Comparison of ENCODE assay signal across 8 cellular contexts in genomic region chr17:7308625-7309433, GRCh38. TPM values are rescaled to one million over a fixed set of nuclear protein-coding genes. Genes with fewer than 3 reads are reported as not detected.
DNase-seq lines count a peak whose midpoint lies in the region; ATAC-seq, FAIRE-seq and TF ChIP-seq lines count a peak whose summit lies in the region.

No MANE protein-coding gene starts in this region.

- no peaks in the 10 kb centered on the region for H3K9me3 ChIP-seq in keratinocyte (ENCODE audit: control insufficient read depth, low read depth, low read length)

- peak; percentile 41 for FAIRE-seq in keratinocyte (lab: Jason Lieb, UNC)

- no peak for ATAC-seq in GM21381 (IDR thresholded peaks at IDR 0.05; ENCODE audit: unreplicated experiment)

- H3K79me2 ChIP-seq in keratinocyte (ENCODE audit: control insufficient read depth, insufficient read depth, low read length): peaks cover 56% of the 10 kb centered on the region

- peaks cover 5% of the 10 kb centered on the region for H3K9me1 ChIP-seq in keratinocyte (ENCODE audit: control insufficient read depth, extremely low read depth, insufficient read depth, low read length)

- CTCF ChIA-PET in AG04449 (lab: Yijun Ruan, JAX): interaction anchor here (1.2 to 1.8 kb wide), 4 partner anchors 12 to 252 kb away, joined by 4 to 6 read pairs (median 4); no protein-coding TSS in a partner anchor

- dilution Hi-C loops in keratinocyte (cut with MboI; ENCODE audit: extremely low pct_ligation_motif_present, low sequenced_read_pairs): no loop called here

- H4K20me1 ChIP-seq in keratinocyte (ENCODE audit: control insufficient read depth, extremely low read depth, insufficient read depth, low read length): peaks cover 47% of the 10 kb centered on the region

- peaks cover 34% of the 10 kb centered on the region for H3K4me1 ChIP-seq in keratinocyte (ENCODE audit: control insufficient read depth, extremely low read depth, insufficient read depth, low read length)

- no peak for TF ChIP-seq CTCF in AG04449 (IDR thresholded peaks at IDR 0.05; ENCODE audit: insufficient read depth, low read length, missing control alignments)
- TF ChIP-seq CTCF in GM20000 (IDR thresholded peaks at IDR 0.05; ENCODE audit: extremely low read depth, missing control alignments): no peak
- no peak for TF ChIP-seq CTCF in keratinocyte (optimal IDR thresholded peaks at IDR 0.05 in 1 of 3, IDR thresholded peaks at IDR 0.05 in 1 of 3, conservative IDR thresholded peaks at IDR 0.05 in 1 of 3; ENCODE audit: extremely low read depth in 1 of 3, insufficient read depth in 2 of 3, low read length in 3 of 3)

- H3K27ac ChIP-seq in keratinocyte (ENCODE audit: control insufficient read depth, insufficient read depth, low read length): peak overlapping the region; percentile 99

- H3K4me3 ChIP-seq in AG04449 (ENCODE audit: low read depth, low read length): peak overlapping the region; percentile 92
- peak overlapping the region; percentile 93 to 99 (median 95) for H3K4me3 ChIP-seq in keratinocyte (ENCODE audit: control insufficient read depth in 2 of 3, extremely low read depth in 1 of 3, insufficient read depth in 2 of 3, low read depth in 1 of 3, low read length in 3 of 3)

- peak overlapping the region; percentile 100 for H3K9ac ChIP-seq in keratinocyte (ENCODE audit: control insufficient read depth, extremely low read depth, insufficient read depth, low read length)

- H2AFZ ChIP-seq in keratinocyte (ENCODE audit: control insufficient read depth, low read length): no peak overlapping the region

- peaks cover 33 to 46% of the 10 kb centered on the region in 2 experiments for H3K36me3 ChIP-seq in keratinocyte (ENCODE audit: control insufficient read depth in 2 of 2, extremely low read depth in 1 of 2, insufficient read depth in 2 of 2, low read length in 2 of 2)

- H3K4me2 ChIP-seq in keratinocyte (ENCODE audit: control insufficient read depth, extremely low read depth, insufficient read depth, low read depth, low read length): peak overlapping the region; percentile 80

- DNase-seq in AG04449 (ENCODE audit: low read depth, low spot score) (no peak), GM20000 (ENCODE audit: low spot score) (peak; percentile 86), NCI-H2196 treated with DMSO at 0.1 percent for 48 hours (lab: John Stamatoyannopoulos, UW; ENCODE audit: unreplicated experiment) (peak; percentile 42), keratinocyte (ENCODE audit: low read depth, low spot score) (no peak)
- peak; percentile 75 for DNase-seq in activated CD4-positive, CD25-positive, alpha-beta regulatory T cell treated with anti-CD3 and anti-CD28 coated beads, Interleukin-2, amount 50 U/mL, for 16 hours (ENCODE audit: low read depth, low spot score)
- DNase-seq in central memory CD4-positive, alpha-beta T cell: peak; percentile 91
- peak; percentile 63 to 70 for DNase-seq in stimulated activated CD4-positive, alpha-beta T cell treated with anti-CD3 and anti-CD28 coated beads, Interleukin-15, amount 100 ng/mL, for 1 hour (ENCODE audit: low read depth in 1 of 2, low spot score in 1 of 2)

- POLR2A ChIA-PET in AG04449 (lab: Yijun Ruan, JAX): interaction anchor here (1.6 kb wide), 1 partner anchor 21 kb away, joined by 4 read pairs; no protein-coding TSS in a partner anchor

- no peaks in the 10 kb centered on the region for H3K27me3 ChIP-seq in keratinocyte (ENCODE audit: control insufficient read depth, extremely low read depth, insufficient read depth, low read length)

RNA-seq across cellular contexts. Expression of gene EIF5A, which starts 1.4 kb away (rescaled TPM):
- polyA plus RNA-seq in keratinocyte: 769 to 1,493 TPM (median 948 TPM) in 3 replicates
- 1,059 TPM for polyA plus RNA-seq in keratinocyte (2011; ENCODE audit: low read depth)
- polyA plus RNA-seq in keratinocyte (2011; cell fraction: cytosol; rRNA removed): 978 and 1,013 TPM in 2 replicates
- polyA plus RNA-seq in keratinocyte (2011; cell fraction: nucleus; rRNA removed): 468 and 536 TPM in 2 replicates
- polyA plus RNA-seq in keratinocyte (2012; ENCODE audit: low replicate concordance): 614 and 1,141 TPM in 2 replicates
- 884 to 1,075 TPM (median 1,030 TPM) in 3 replicates for polyA minus RNA-seq in keratinocyte
- 1,192 TPM for polyA minus RNA-seq in keratinocyte (2011; cell fraction: cytosol; rRNA and poly(A)+ RNA removed)
- polyA minus RNA-seq in keratinocyte (2011; cell fraction: nucleus; rRNA and poly(A)+ RNA removed): 194 and 269 TPM in 2 replicates

RNA-seq across cellular contexts. Expression of gene GPS2, which starts 6.3 kb away (rescaled TPM):
- 20.7 to 54.1 TPM (median 24.7 TPM) in 3 replicates for polyA plus RNA-seq in keratinocyte
- 58.5 TPM for polyA plus RNA-seq in keratinocyte (2011; ENCODE audit: low read depth)
- 32.2 and 40.0 TPM in 2 replicates for polyA plus RNA-seq in keratinocyte (2011; cell fraction: cytosol; rRNA removed)
- polyA plus RNA-seq in keratinocyte (2011; cell fraction: nucleus; rRNA removed): 47.1 and 50.6 TPM in 2 replicates
- 34.3 and 42.9 TPM in 2 replicates for polyA plus RNA-seq in keratinocyte (2012; ENCODE audit: low replicate concordance)
- polyA minus RNA-seq in keratinocyte: 32.9 to 79.9 TPM (median 35.9 TPM) in 3 replicates
- polyA minus RNA-seq in keratinocyte (2011; cell fraction: cytosol; rRNA and poly(A)+ RNA removed): 21.3 TPM
- 9.5 and 11.7 TPM in 2 replicates for polyA minus RNA-seq in keratinocyte (2011; cell fraction: nucleus; rRNA and poly(A)+ RNA removed)

RNA-seq across cellular contexts. Expression of gene YBX2, which starts 14.4 kb away (rescaled TPM):
- 0.01 to 0.05 TPM (median 0.05 TPM) in 3 replicates for polyA plus RNA-seq in keratinocyte
- not detected for polyA plus RNA-seq in keratinocyte (2011; ENCODE audit: low read depth)
- 0.05 TPM in 1 of 2 replicates, not detected in the other for polyA plus RNA-seq in keratinocyte (2011; cell fraction: cytosol; rRNA removed)
- polyA plus RNA-seq in keratinocyte (2011; cell fraction: nucleus; rRNA removed): 0.09 and 0.20 TPM in 2 replicates
- 0.09 and 0.20 TPM in 2 replicates for polyA plus RNA-seq in keratinocyte (2012; ENCODE audit: low replicate concordance)
- not detected in 3 replicates for polyA minus RNA-seq in keratinocyte
- polyA minus RNA-seq in keratinocyte (2011; cell fraction: cytosol; rRNA and poly(A)+ RNA removed): not detected
- polyA minus RNA-seq in keratinocyte (2011; cell fraction: nucleus; rRNA and poly(A)+ RNA removed): not detected in 2 replicates

RNA-seq across cellular contexts. Expression of gene NEURL4, which starts 20.3 kb away (rescaled TPM):
- 11.3 to 18.9 TPM (median 13.5 TPM) in 3 replicates for polyA plus RNA-seq in keratinocyte
- 6.3 TPM for polyA plus RNA-seq in keratinocyte (2011; ENCODE audit: low read depth)
- 4.4 and 4.9 TPM in 2 replicates for polyA plus RNA-seq in keratinocyte (2011; cell fraction: cytosol; rRNA removed)
- 70.5 and 88.4 TPM in 2 replicates for polyA plus RNA-seq in keratinocyte (2011; cell fraction: nucleus; rRNA removed)
- polyA plus RNA-seq in keratinocyte (2012; ENCODE audit: low replicate concordance): 12.4 and 13.1 TPM in 2 replicates
- 12.5 to 33.7 TPM (median 17.8 TPM) in 3 replicates for polyA minus RNA-seq in keratinocyte
- polyA minus RNA-seq in keratinocyte (2011; cell fraction: cytosol; rRNA and poly(A)+ RNA removed): 6.1 TPM
- 32.3 TPM in 2 replicates for polyA minus RNA-seq in keratinocyte (2011; cell fraction: nucleus; rRNA and poly(A)+ RNA removed)

RNA-seq across cellular contexts. Expression of gene SLC2A4, which starts 27.3 kb away (rescaled TPM):
- polyA plus RNA-seq in keratinocyte: 0.05 TPM in 1 of 3 replicates, not detected in the others
- not detected for polyA plus RNA-seq in keratinocyte (2011; ENCODE audit: low read depth)
- not detected in 2 replicates for polyA plus RNA-seq in keratinocyte (2011; cell fraction: cytosol; rRNA removed)
- 0.06 and 0.09 TPM in 2 replicates for polyA plus RNA-seq in keratinocyte (2011; cell fraction: nucleus; rRNA removed)
- 0.08 TPM in 1 of 2 replicates, not detected in the other for polyA plus RNA-seq in keratinocyte (2012; ENCODE audit: low replicate concordance)
- not detected in 3 replicates for polyA minus RNA-seq in keratinocyte
- not detected for polyA minus RNA-seq in keratinocyte (2011; cell fraction: cytosol; rRNA and poly(A)+ RNA removed)
- not detected in 2 replicates for polyA minus RNA-seq in keratinocyte (2011; cell fraction: nucleus; rRNA and poly(A)+ RNA removed)

Comparison
In these comparisons a context has a peak if more than half of its experiments do, and no peak if none do; other contexts are left out.
1. DNase-seq: peak in GM20000 (single experiment), NCI-H2196 treated with DMSO at 0.1 percent for 48 hours (single experiment), activated CD4-positive, CD25-positive, alpha-beta regulatory T cell treated with anti-CD3 and anti-CD28 coated beads, Interleukin-2, amount 50 U/mL, for 16 hours (single experiment), central memory CD4-positive, alpha-beta T cell (single experiment) and stimulated activated CD4-positive, alpha-beta T cell treated with anti-CD3 and anti-CD28 coated beads, Interleukin-15, amount 100 ng/mL, for 1 hour (2 of 2); none in AG04449 (single experiment) and keratinocyte (single experiment).